In genomic region chr2:169080250-169081035, GRCh38 we compare ENCODE assay signal across 12 cellular contexts. TPM values are rescaled to one million over a fixed set of nuclear protein-coding genes. Genes with fewer than 3 reads are reported as not detected.
DNase-seq lines count a peak whose midpoint lies in the region; ATAC-seq, FAIRE-seq and TF ChIP-seq lines count a peak whose summit lies in the region.
"Had no signal": no experiment of that assay in that cellular context is flagged by ENCODE, and none has a peak within 500 bp of the region (broad histone marks: within the 10 kb centered on the region; RNA-seq: fewer than 3 reads in every experiment).

No MANE protein-coding gene starts in this region.

- ATAC-seq in GM21528 (IDR thresholded peaks at IDR 0.05; ENCODE audit: low FRiP score, unreplicated experiment) = peak; percentile 76
- peak; percentile 43 for ATAC-seq in HG03558 (IDR thresholded peaks at IDR 0.05; ENCODE audit: extremely low read depth, unreplicated experiment)

- DNase-seq in GM12865 (ENCODE audit: low read depth) (peak; percentile 57), epithelial cell of esophagus (ENCODE audit: low read depth) (peak; percentile 54), colonic mucosa (no peak), COR-L47 (lab: John Stamatoyannopoulos, UW) (no peak), GM20000 (ENCODE audit: low spot score) (no peak), GM12892 (ENCODE audit: insufficient read length) (no peak)
- DNase-seq: activated naive CD4-positive, alpha-beta T cell treated with anti-CD3 and anti-CD28 coated beads, Interleukin-2, amount 50 U/mL, for 16 hours; right cardiac atrium; trophoblast cell had no signal

- no peak for TF ChIP-seq POLR2A in GM12892 (IDR thresholded peaks at IDR 0.05; ENCODE audit: low read depth, low read length)

- intact Hi-C loops in colonic mucosa (cut with DNase I) = no loop called here

- H3K27ac ChIP-seq in colonic mucosa = no peak overlapping the region

- H3K36me3 ChIP-seq in colonic mucosa = no peaks in the 10 kb centered on the region

- no peak overlapping the region for H3K9ac ChIP-seq in colonic mucosa (ENCODE audit: low read depth in 2 of 2, low read length in 2 of 2)

- H3K4me3 ChIP-seq in GM12865 (ENCODE audit: low read depth, low read length) (no peak overlapping the region), epithelial cell of esophagus (ENCODE audit: low read length) (no peak overlapping the region), colonic mucosa (no peak overlapping the region)

- TF ChIP-seq CTCF in GM12865 (IDR thresholded peaks at IDR 0.05; ENCODE audit: insufficient read depth, low read depth, low read length, missing control alignments) (no peak), epithelial cell of esophagus (IDR thresholded peaks at IDR 0.05; ENCODE audit: insufficient read depth, low read depth, low read length, missing control alignments) (no peak), colonic mucosa (IDR thresholded peaks at IDR 0.05) (no peak), GM20000 (IDR thresholded peaks at IDR 0.05; ENCODE audit: extremely low read depth, missing control alignments) (no peak)

- H3K4me1 ChIP-seq in colonic mucosa = no peaks in the 10 kb centered on the region

- no peak for FAIRE-seq in GM12892 (lab: Jason Lieb, UNC)

- H3K27me3 ChIP-seq in colonic mucosa = no peaks in the 10 kb centered on the region

- H3K9me3 ChIP-seq in colonic mucosa = no peaks in the 10 kb centered on the region

RNA-seq across cellular contexts. Expression of gene DHRS9, which starts 11.1 kb away (rescaled TPM):
- total RNA-seq in colonic mucosa = 100 to 1,000 TPM; 102 to 144 TPM
- polyA plus RNA-seq in GM12892 (2012; ENCODE audit: missing spikeins) = not detected
- total RNA-seq: NCI-H460 had no signal

RNA-seq across cellular contexts. Expression of gene ABCB11, which starts 49.3 kb away (rescaled TPM):
- total RNA-seq in colonic mucosa = 1 to 10 TPM in 1 of 2 donors, under 1 TPM in 1; 0.74 to 1.1 TPM
- polyA plus RNA-seq in GM12892 (2012; ENCODE audit: missing spikeins) = not detected
- total RNA-seq: NCI-H460 had no signal

Comparison
In these comparisons a context has a peak if more than half of its experiments do, and no peak if none do; other contexts are left out.
1. DNase-seq: peak in GM12865 (single experiment) and epithelial cell of esophagus (single experiment); none in colonic mucosa (single experiment), COR-L47 (single experiment), GM20000 (single experiment) and GM12892 (single experiment).